In genomic region chr5:143402464-143403356, GRCh38 we compare ENCODE assay signal across 7 cellular contexts. TPM values are rescaled to one million over a fixed set of nuclear protein-coding genes. Genes with fewer than 3 reads are reported as not detected.
DNase-seq lines count a peak whose midpoint lies in the region; ATAC-seq, FAIRE-seq and TF ChIP-seq lines count a peak whose summit lies in the region.

No MANE protein-coding gene starts in this region.

- H3K36me3 Mint-ChIP-seq in activated CD4-positive, alpha-beta T cell treated with anti-CD3 and anti-CD28 coated beads, Interleukin-2, amount 10 ng/mL, durations not matched to agents 7 days and 5 days (ENCODE audit: low read depth), result peaks cover 51% of the 10 kb centered on the region

- under 1% methylated on average over 33 of the region's 86 CpGs for WGBS in HepG2 (ENCODE audit: low lambda C conversion rate)

- DNase-seq in NCI-H226, result peak; percentile 48
- peak; percentile 63 for DNase-seq in activated CD4-positive, alpha-beta T cell treated with anti-CD3 and anti-CD28 coated beads, Interleukin-2, amount 10 ng/mL, durations not matched to agents 7 days and 5 days
- DNase-seq in dermis blood vessel endothelial cell, result peak; percentile 66
- DNase-seq in HepG2 (ENCODE audit: low spot score), result peak; percentile 34
- DNase-seq in stimulated activated CD4-positive, alpha-beta T cell treated with anti-CD3 and anti-CD28 coated beads, Interleukin-2, amount 100 ng/mL, for 48 hours, result peak; percentile 28 to 46

- peak; percentile 62 for ATAC-seq in HepG2
- no peak for ATAC-seq in GM18520 (IDR thresholded peaks at IDR 0.05; ENCODE audit: unreplicated experiment)

- peaks cover 3% of the 10 kb centered on the region; the same call in 1 of the 2 replicates for H4K20me1 ChIP-seq in HepG2 (ENCODE audit: insufficient read depth, low read length)

- H3K4me3 ChIP-seq in HepG2 (replicated peaks in 1 of 3; ENCODE audit: insufficient read depth in 1 of 3, low read depth in 2 of 3, low read length in 3 of 3), result peak overlapping the region; percentile 80 to 96 (median 95)

- H3K27me3 Mint-ChIP-seq in activated CD4-positive, alpha-beta T cell treated with anti-CD3 and anti-CD28 coated beads, Interleukin-2, amount 10 ng/mL, durations not matched to agents 7 days and 5 days, result no peaks in the 10 kb centered on the region

- 0 out of 2 replicates have a peak, but pooled peaks have one; percentile 10 for TF ChIP-seq RAD21 in HepG2 (CRISPR knock-in tag; IDR thresholded peaks at IDR 0.05)

- TF ChIP-seq EP300 in HepG2 (IDR thresholded peaks at IDR 0.05; ENCODE audit: low read depth in 2 of 2, low read length in 2 of 2) (no peak), HepG2 (CRISPR knock-in tag; IDR thresholded peaks at IDR 0.05; ENCODE audit: borderline replicate concordance) (no peak)

- no peaks in the 10 kb centered on the region for H3K36me3 ChIP-seq in HepG2 (replicated peaks in 1 of 2; ENCODE audit: control insufficient read depth in 1 of 2, insufficient read depth in 2 of 2, low read length in 2 of 2)

- H2AFZ ChIP-seq in HepG2 (ENCODE audit: low read length), result no peak overlapping the region

- no peaks in the 10 kb centered on the region for H3K9me3 ChIP-seq in HepG2 (ENCODE audit: low read length)

- H3K27ac ChIP-seq in HepG2 (ENCODE audit: extremely low read length, insufficient read depth, low read length), result peak overlapping the region; percentile 96

- peak overlapping the region; percentile 87 for H3K4me2 ChIP-seq in HepG2 (ENCODE audit: low read depth, low read length)

- peak overlapping the region; percentile 90 for H3K27ac Mint-ChIP-seq in activated CD4-positive, alpha-beta T cell treated with anti-CD3 and anti-CD28 coated beads, Interleukin-2, amount 10 ng/mL, durations not matched to agents 7 days and 5 days

- peaks cover 51% of the 10 kb centered on the region for H3K79me2 ChIP-seq in HepG2 (ENCODE audit: insufficient read depth, low read length)

- H3K9me3 Mint-ChIP-seq in activated CD4-positive, alpha-beta T cell treated with anti-CD3 and anti-CD28 coated beads, Interleukin-2, amount 10 ng/mL, durations not matched to agents 7 days and 5 days, result peaks cover 11% of the 10 kb centered on the region

- H3K4me1 ChIP-seq in HepG2 (ENCODE audit: insufficient read depth, low read length), result peaks cover 52% of the 10 kb centered on the region

- H3K9ac ChIP-seq in HepG2 (ENCODE audit: insufficient read depth, low read depth, low read length), result peak overlapping the region; percentile 91

- peak overlapping the region; percentile 81 for H3K4me3 Mint-ChIP-seq in activated CD4-positive, alpha-beta T cell treated with anti-CD3 and anti-CD28 coated beads, Interleukin-2, amount 10 ng/mL, durations not matched to agents 7 days and 5 days

- POLR2A ChIA-PET in activated CD4-positive, alpha-beta T cell treated with anti-CD3 and anti-CD28 coated beads, Interleukin-2, amount 10 ng/mL, durations not matched to agents 7 days and 5 days (lab: Charles Lee), result interaction anchor here (0.6 to 1.8 kb wide), 3 partner anchors 83 to 400 kb away, joined by 7 to 8 read pairs (median 7); no protein-coding TSS in a partner anchor
- POLR2A ChIA-PET in HepG2 (lab: Yijun Ruan, JAX), result interaction anchor here (1.3 to 2.7 kb wide), 6 partner anchors 9 to 271 kb away, joined by 3 to 7 read pairs (median 6); no protein-coding TSS in a partner anchor

- peaks cover 60% of the 10 kb centered on the region for H3K4me1 Mint-ChIP-seq in activated CD4-positive, alpha-beta T cell treated with anti-CD3 and anti-CD28 coated beads, Interleukin-2, amount 10 ng/mL, durations not matched to agents 7 days and 5 days

- in situ Hi-C loops in HepG2 (cut with HindIII; ENCODE audit: extremely low pct_ligation_motif_present, low pct_unique_long_range_greater_than_20kb), result no loop called here

- TF ChIP-seq CTCF in HepG2 (CRISPR knock-in tag; IDR thresholded peaks at IDR 0.05), result no peak

- BruUV-seq in HepG2 (replicated peaks; lab: Mats Ljungman, UMichigan), result no TSS peak

- CTCF ChIA-PET in activated CD4-positive, alpha-beta T cell treated with anti-CD3 and anti-CD28 coated beads, Interleukin-2, amount 10 ng/mL, durations not matched to agents 7 days and 5 days (lab: Charles Lee), result interaction anchor here (0.6 to 2.8 kb wide), 21 partner anchors 9 to 437 kb away, joined by 3 to 21 read pairs (median 4); no protein-coding TSS in a partner anchor
- CTCF ChIA-PET in HepG2 (lab: Yijun Ruan, JAX; ENCODE audit: low intra/inter-chr PET ratio, low total read pairs), result no interaction called here

- TF ChIP-seq POLR2A in GM15510 (IDR thresholded peaks at IDR 0.05; ENCODE audit: borderline replicate concordance, extremely low read depth, insufficient read length) (peak; percentile 20), HepG2 (IDR thresholded peaks at IDR 0.05; ENCODE audit: insufficient read depth in 1 of 2, low read depth in 2 of 2, low read length in 2 of 2) (no peak)

- no peaks in the 10 kb centered on the region; a peak in 1 of 5 replicates for H3K27me3 ChIP-seq in HepG2 (ENCODE audit: control insufficient read depth in 1 of 2, insufficient read depth in 2 of 2, low read length in 2 of 2)

- intact Hi-C loops in HepG2 (cut with micrococcal nuclease; ENCODE audit: unreplicated experiment), result loop anchor here (2.0 to 10.0 kb wide), 6 partner anchors 95 to 480 kb away; no protein-coding TSS in a partner anchor

- no peak for FAIRE-seq in HepG2 (lab: Jason Lieb, UNC)

TF ChIP-seq in HepG2, 621 proteins besides CTCF, POLR2A, EP300 and RAD21 (continues in another document):
- TF ChIP-seq KLF6 (CRISPR knock-in tag; IDR thresholded peaks at IDR 0.05) (peak; percentile 9; the same call in 1 of the 2 replicates), TBX2 (CRISPR knock-in tag; IDR thresholded peaks at IDR 0.05; ENCODE audit: borderline replicate concordance) (peak; percentile 43; the same call in 1 of the 2 replicates), ZSCAN20 (CRISPR knock-in tag; IDR thresholded peaks at IDR 0.05; ENCODE audit: borderline replicate concordance) (peak; percentile 2; the same call in 1 of the 2 replicates)
- TF ChIP-seq, protein P1, sequence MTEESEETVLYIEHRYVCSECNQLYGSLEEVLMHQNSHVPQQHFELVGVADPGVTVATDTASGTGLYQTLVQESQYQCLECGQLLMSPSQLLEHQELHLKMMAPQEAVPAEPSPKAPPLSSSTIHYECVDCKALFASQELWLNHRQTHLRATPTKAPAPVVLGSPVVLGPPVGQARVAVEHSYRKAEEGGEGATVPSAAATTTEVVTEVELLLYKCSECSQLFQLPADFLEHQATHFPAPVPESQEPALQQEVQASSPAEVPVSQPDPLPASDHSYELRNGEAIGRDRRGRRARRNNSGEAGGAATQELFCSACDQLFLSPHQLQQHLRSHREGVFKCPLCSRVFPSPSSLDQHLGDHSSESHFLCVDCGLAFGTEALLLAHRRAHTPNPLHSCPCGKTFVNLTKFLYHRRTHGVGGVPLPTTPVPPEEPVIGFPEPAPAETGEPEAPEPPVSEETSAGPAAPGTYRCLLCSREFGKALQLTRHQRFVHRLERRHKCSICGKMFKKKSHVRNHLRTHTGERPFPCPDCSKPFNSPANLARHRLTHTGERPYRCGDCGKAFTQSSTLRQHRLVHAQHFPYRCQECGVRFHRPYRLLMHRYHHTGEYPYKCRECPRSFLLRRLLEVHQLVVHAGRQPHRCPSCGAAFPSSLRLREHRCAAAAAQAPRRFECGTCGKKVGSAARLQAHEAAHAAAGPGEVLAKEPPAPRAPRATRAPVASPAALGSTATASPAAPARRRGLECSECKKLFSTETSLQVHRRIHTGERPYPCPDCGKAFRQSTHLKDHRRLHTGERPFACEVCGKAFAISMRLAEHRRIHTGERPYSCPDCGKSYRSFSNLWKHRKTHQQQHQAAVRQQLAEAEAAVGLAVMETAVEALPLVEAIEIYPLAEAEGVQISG (CRISPR knock-in tag; IDR thresholded peaks at IDR 0.05), result peak; percentile 32

RNA-seq across cellular contexts. Expression of gene NR3C1, which starts 0.8 kb away (rescaled TPM):
- total RNA-seq in activated CD4-positive, alpha-beta T cell treated with anti-CD3 and anti-CD28 coated beads, Interleukin-2, amount 10 ng/mL, durations not matched to agents 7 days and 5 days, result 10 to 100 TPM; 62.7 to 73.1 TPM
- 19.7 and 21.4 TPM in 2 replicates for total RNA-seq in dermis blood vessel endothelial cell
- total RNA-seq in HepG2 (2016; rRNA removed; fragmentation: Illumina TruSeq; extraction: Trizol), result 24.3 and 30.0 TPM in 2 replicates
- 34.6 and 40.8 TPM in 2 replicates for total RNA-seq in HepG2 (2016; cell fraction: cytosol; rRNA removed; fragmentation: Illumina TruSeq; extraction: Trizol; ENCODE audit: low read depth)
- 27.6 and 29.7 TPM in 2 replicates for total RNA-seq in HepG2 (2016; cell fraction: insoluble cytoplasmic fraction; rRNA removed; fragmentation: Illumina TruSeq; extraction: Trizol)
- 42.6 and 43.8 TPM in 2 replicates for total RNA-seq in HepG2 (2016; cell fraction: membrane; rRNA removed; fragmentation: Illumina TruSeq; extraction: Trizol)
- 41.0 and 41.5 TPM in 2 replicates for total RNA-seq in HepG2 (2016; cell fraction: nucleus; rRNA removed; fragmentation: Illumina TruSeq; extraction: Trizol)
- 8.9 and 10.0 TPM in 2 replicates for polyA plus RNA-seq in HepG2 (2011; rRNA removed)
- polyA plus RNA-seq in HepG2 (2011; cell fraction: cytosol; rRNA removed), result 4.5 and 7.8 TPM in 2 replicates
- 4.7 and 5.3 TPM in 2 replicates for polyA plus RNA-seq in HepG2 (2011; cell fraction: nucleus; rRNA removed)
- 17.8 and 19.1 TPM in 2 replicates for polyA plus RNA-seq in HepG2 (2012)
- polyA plus RNA-seq in HepG2 (2016; cell fraction: cytosol; fragmentation: Illumina TruSeq; extraction: Trizol; ENCODE audit: low read depth), result 0.48 and 0.52 TPM in 2 replicates
- polyA plus RNA-seq in HepG2 (2016; cell fraction: insoluble cytoplasmic fraction; fragmentation: Illumina TruSeq; extraction: Trizol; ENCODE audit: low read depth), result 14.7 and 15.8 TPM in 2 replicates
- 3.1 and 3.3 TPM in 2 replicates for polyA plus RNA-seq in HepG2 (2016; cell fraction: membrane; fragmentation: Illumina TruSeq; extraction: Trizol; ENCODE audit: low read depth)
- polyA plus RNA-seq in HepG2 (2016; cell fraction: nucleus; fragmentation: Illumina TruSeq; extraction: Trizol; ENCODE audit: insufficient read depth, low read depth), result 11.1 and 11.7 TPM in 2 replicates
- 13.6 and 58.6 TPM in 2 replicates for polyA minus RNA-seq in HepG2 (2011; rRNA and poly(A)+ RNA removed; ENCODE audit: low replicate concordance)
- 18.9 and 21.2 TPM in 2 replicates for polyA minus RNA-seq in HepG2 (2011; cell fraction: cytosol; rRNA and poly(A)+ RNA removed)
- 45.3 and 61.3 TPM in 2 replicates for polyA minus RNA-seq in HepG2 (2011; cell fraction: nucleus; rRNA and poly(A)+ RNA removed)
